In the genomic region with DNA sequence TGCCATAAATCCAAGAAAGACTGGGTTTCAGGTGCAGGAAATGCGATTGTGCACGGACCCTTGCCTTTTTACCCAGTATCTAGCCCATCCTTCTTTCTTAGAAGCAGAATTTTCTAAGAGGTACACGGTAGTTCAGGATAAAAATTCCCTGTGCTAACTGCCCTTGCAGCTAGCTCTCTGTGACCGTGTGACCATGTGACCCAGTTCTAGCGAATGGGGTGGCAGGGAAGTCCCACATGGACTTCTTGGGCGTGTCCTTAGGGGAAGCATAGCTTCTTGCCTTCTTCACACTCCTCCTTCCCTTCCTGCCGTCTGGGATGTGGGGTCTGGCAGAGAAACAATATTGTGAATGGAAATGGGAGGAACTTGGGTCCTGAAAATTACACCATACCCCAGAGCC, we compare ENCODE assay signal across 23 cellular contexts.
DNase-seq lines count a peak whose midpoint lies in the region; ATAC-seq, FAIRE-seq and TF ChIP-seq lines count a peak whose summit lies in the region.
"Had no signal": no experiment of that assay in that cellular context is flagged by ENCODE, and none has a peak within 500 bp of the region (broad histone marks: within the 10 kb centered on the region; RNA-seq: fewer than 3 reads in every experiment).

No MANE protein-coding gene starts in this region.

- no peak for TF ChIP-seq RAD21 in K562 (CRISPR knock-in tag; conservative IDR thresholded peaks at IDR 0.05 in 1 of 2, IDR thresholded peaks at IDR 0.05 in 1 of 2)

- H3K4me1 ChIP-seq in H9 (ENCODE audit: insufficient read depth, low read length), result no peaks in the 10 kb centered on the region
- no peaks in the 10 kb centered on the region for H3K4me1 ChIP-seq in K562 (replicated peaks in 1 of 2; ENCODE audit: control insufficient read depth in 2 of 2, insufficient read depth in 2 of 2, low read length in 2 of 2)
- H3K4me1 ChIP-seq: BE2C had no signal

- no peak overlapping the region for H2BK120ac ChIP-seq in H9 (ENCODE audit: low read depth, low read length, poor library complexity, severe bottlenecking)

- POLR2A ChIA-PET in K562 (lab: Yijun Ruan, JAX), result no interaction called here

- DNase-seq in H9 (no peak), SK-N-MC (ENCODE audit: low read depth, low spot score) (peak; percentile 34), K562 (ENCODE audit: extremely low read depth in 1 of 4, low spot score in 3 of 4) (peak in 3 of 4 experiments; percentile 6 to 49 (median 42)), nucleus accumbens (lab: John Stamatoyannopoulos, UW) (no peak)
- DNase-seq in stimulated activated effector memory CD8-positive, alpha-beta T cell treated with anti-CD3 and anti-CD28 coated beads, Interleukin-12 subunit alpha, Interleukin-12 subunit beta, amount 100 ng/mL, for 72 hours (ENCODE audit: low spot score in 2 of 2), result no peak
- DNase-seq in effector CD4-positive, alpha-beta T cell, result no peak
- DNase-seq: AML-193; BE2C; CD4-positive, alpha-beta T cell; CD8-positive, alpha-beta memory T cell; DMS 273 treated with DMSO at 0.1 percent for 48 hours; DMS79; EL; GDM1; H7; HFFc6 had no signal

- no peaks in the 10 kb centered on the region for H4K20me1 ChIP-seq in H9 (ENCODE audit: control insufficient read depth, insufficient read depth, insufficient read length)
- H4K20me1 ChIP-seq in K562 (replicated peaks; ENCODE audit: control insufficient read depth, insufficient read depth, low read length), result no peaks in the 10 kb centered on the region
- H4K20me1 ChIP-seq: BLaER1 treated with 17β-estradiol and CSF1 and Interleukin-3, amounts not matched to agents 10 nM and 100 nM had no signal

- peaks cover 0 to 3% of the 10 kb centered on the region in 2 experiments; a peak in 1 of 5 replicates for H3K9me3 Mint-ChIP-seq in H9
- no peaks in the 10 kb centered on the region for H3K9me3 Mint-ChIP-seq in stimulated activated effector memory CD8-positive, alpha-beta T cell treated with anti-CD3 and anti-CD28 coated beads, Interleukin-12 subunit alpha, Interleukin-12 subunit beta, amount 100 ng/mL, for 72 hours
- no peaks in the 10 kb centered on the region for H3K9me3 Mint-ChIP-seq in activated T-helper 17 cell treated with anti-CD3 and anti-CD28 coated beads, Interleukin-2, amount 50 U/mL, for 72 hours
- H3K9me3 Mint-ChIP-seq: CD8-positive, alpha-beta memory T cell had no signal

- no CpG with 5 or more reads among the region's 7 CpGs for WGBS in H9 (ENCODE audit: extremely low coverage, insufficient read length, low lambda C conversion rate)
- 0% methylated on average over 7 of the region's 7 CpGs for WGBS in K562 (ENCODE audit: insufficient coverage, low coverage, missing lambda C conversion rate)

- H3K4me1 Mint-ChIP-seq in H9, result no peaks in the 10 kb centered on the region
- H3K4me1 Mint-ChIP-seq in stimulated activated effector memory CD8-positive, alpha-beta T cell treated with anti-CD3 and anti-CD28 coated beads, Interleukin-12 subunit alpha, Interleukin-12 subunit beta, amount 100 ng/mL, for 72 hours, result peaks cover 13% of the 10 kb centered on the region
- peaks cover 7% of the 10 kb centered on the region for H3K4me1 Mint-ChIP-seq in activated T-helper 17 cell treated with anti-CD3 and anti-CD28 coated beads, Interleukin-2, amount 50 U/mL, for 72 hours
- H3K4me1 Mint-ChIP-seq: CD14-positive monocyte, GM23338 had no signal

- TF ChIP-seq POLR2A in K562 (conservative IDR thresholded peaks at IDR 0.05), result no peak

- no peak overlapping the region for H2BK20ac ChIP-seq in H9 (ENCODE audit: low read depth, low read length, poor library complexity, severe bottlenecking)

- no peak overlapping the region for H3K23ac ChIP-seq in H9 (ENCODE audit: insufficient read length, low read depth, low read length)

- no peak for FAIRE-seq in K562 (lab: Jason Lieb, UNC)
- FAIRE-seq: D721Med, GM12878 had no signal

- peaks cover 2% of the 10 kb centered on the region for H3K23me2 ChIP-seq in H9 (ENCODE audit: insufficient read length, low read depth, low read length, poor library complexity, severe bottlenecking)

- H4K8ac ChIP-seq in H9 (replicated peaks; ENCODE audit: insufficient read length, low read depth, low read length), result no peak overlapping the region

- H3K9me3 ChIP-seq in H9 (ENCODE audit: control insufficient read depth, low read depth, low read length) (no peaks in the 10 kb centered on the region), SK-N-MC (ENCODE audit: low read depth, low read length) (no peaks in the 10 kb centered on the region), K562 (replicated peaks; ENCODE audit: control insufficient read depth, insufficient read depth, low read depth, low read length) (no peaks in the 10 kb centered on the region)
- H3K9me3 ChIP-seq: BE2C had no signal

- no peak overlapping the region for H3K18ac ChIP-seq in H9 (ENCODE audit: insufficient read length, low read depth, low read length)

- H3K27me3 Mint-ChIP-seq in H9 (ENCODE audit: low read depth), result no peaks in the 10 kb centered on the region
- H3K27me3 Mint-ChIP-seq in activated T-helper 17 cell treated with anti-CD3 and anti-CD28 coated beads, Interleukin-2, amount 50 U/mL, for 72 hours, result no peaks in the 10 kb centered on the region
- H3K27me3 Mint-ChIP-seq: CD4-positive, alpha-beta T cell had no signal

- no peak overlapping the region for H3K14ac ChIP-seq in H9 (ENCODE audit: insufficient read depth, low read length)

- ATAC-seq in K562 (peak; percentile 60; the same call in 2 of the 3 replicates), HG02610 (IDR thresholded peaks at IDR 0.05; ENCODE audit: unreplicated experiment) (no peak)
- ATAC-seq in stimulated activated effector memory CD8-positive, alpha-beta T cell treated with anti-CD3 and anti-CD28 coated beads, Interleukin-12 subunit alpha, Interleukin-12 subunit beta, amount 100 ng/mL, for 72 hours, result no peak
- no peak for ATAC-seq in activated T-helper 17 cell treated with anti-CD3 and anti-CD28 coated beads, Interleukin-2, amount 50 U/mL, for 72 hours (replicated peaks)
- ATAC-seq: GM12878, GM23338 had no signal

- no peak overlapping the region for H3K56ac ChIP-seq in H9 (ENCODE audit: insufficient read length, low read depth, low read length)

- no peak overlapping the region for H3K4me2 ChIP-seq in H9 (ENCODE audit: insufficient read depth, insufficient read length, low read length)
- H3K4me2 ChIP-seq in K562 (ENCODE audit: insufficient read depth, low read length), result no peak overlapping the region
- H3K4me2 ChIP-seq: GM23338 had no signal

- H3K27ac ChIP-seq in H9 (ENCODE audit: insufficient read length, low read depth, low read length), result no peak overlapping the region
- peak overlapping the region; percentile 91 for H3K27ac ChIP-seq in SK-N-MC
- H3K27ac ChIP-seq in K562 (ENCODE audit: extremely low read depth, low read depth, low read length), result no peak overlapping the region
- H3K27ac ChIP-seq: BLaER1 treated with 17β-estradiol and CSF1 and Interleukin-3, amounts not matched to agents 10 nM and 100 nM had no signal

- H3K4me3 ChIP-seq in SK-N-MC (peak overlapping the region; percentile 36; the same call in 1 of the 2 replicates), K562 (no peak overlapping the region)
- H3K4me3 ChIP-seq: BLaER1 treated with 17β-estradiol and CSF1 and Interleukin-3, amounts not matched to agents 10 nM and 100 nM; GM12878; GM23338 had no signal

- no peaks in the 10 kb centered on the region for H3K79me1 ChIP-seq in H9 (ENCODE audit: insufficient read depth, low read depth, low read length, poor library complexity, severe bottlenecking)

- no peak overlapping the region for H3K27ac Mint-ChIP-seq in H9
- H3K27ac Mint-ChIP-seq in stimulated activated effector memory CD8-positive, alpha-beta T cell treated with anti-CD3 and anti-CD28 coated beads, Interleukin-12 subunit alpha, Interleukin-12 subunit beta, amount 100 ng/mL, for 72 hours, result peak overlapping the region; percentile 64
- no peak overlapping the region for H3K27ac Mint-ChIP-seq in activated T-helper 17 cell treated with anti-CD3 and anti-CD28 coated beads, Interleukin-2, amount 50 U/mL, for 72 hours
- H3K27ac Mint-ChIP-seq: CD4-positive, alpha-beta T cell; GM23338; HFFc6 had no signal

- intact Hi-C loops in K562 (cut with micrococcal nuclease), result no loop called here

- no peak overlapping the region for H3T11ph ChIP-seq in H9 (ENCODE audit: low read length)

- H3K9me1 ChIP-seq in K562 (ENCODE audit: control insufficient read depth, insufficient read depth, low read length), result no peaks in the 10 kb centered on the region

- no peak overlapping the region for H4K91ac ChIP-seq in H9 (ENCODE audit: insufficient read length, low read depth, low read length)

- H3K27me3 ChIP-seq in H9 (ENCODE audit: insufficient read depth, low read length) (no peaks in the 10 kb centered on the region), K562 (ENCODE audit: control insufficient read depth in 2 of 2, insufficient read depth in 2 of 2, low read length in 2 of 2) (peaks cover 2 to 16% of the 10 kb centered on the region in 2 experiments; a peak in 1 of 5 replicates)
- H3K27me3 ChIP-seq: BE2C; BLaER1 treated with 17β-estradiol and CSF1 and Interleukin-3, amounts not matched to agents 10 nM and 100 nM had no signal

- TF ChIP-seq CTCF in H9 (conservative IDR thresholded peaks at IDR 0.05) (no peak), K562 (IDR thresholded peaks at IDR 0.05 in 2 of 3, conservative IDR thresholded peaks at IDR 0.05 in 1 of 3; ENCODE audit: insufficient read depth in 2 of 3, low read depth in 1 of 3, low read length in 3 of 3) (no peak)

- CTCF ChIA-PET in K562 (lab: Yijun Ruan, JAX; ENCODE audit: low intra/inter-chr PET ratio), result no interaction called here

- in situ Hi-C loops in K562 (cut with MboI), result no loop called here

- H4K5ac ChIP-seq in H9 (ENCODE audit: insufficient read length, low read depth, low read length), result peak overlapping the region; percentile 33

- H2AK5ac ChIP-seq in H9 (ENCODE audit: insufficient read length, low read length), result no peak overlapping the region

- H3K36me3 Mint-ChIP-seq in H9 (ENCODE audit: insufficient read depth in 1 of 3, low read depth in 3 of 3), result peaks cover 0 to 1% (median 0%) of the 10 kb centered on the region in 3 experiments; a peak in 2 of 7 replicates
- H3K36me3 Mint-ChIP-seq in stimulated activated effector memory CD8-positive, alpha-beta T cell treated with anti-CD3 and anti-CD28 coated beads, Interleukin-12 subunit alpha, Interleukin-12 subunit beta, amount 100 ng/mL, for 72 hours, result no peaks in the 10 kb centered on the region
- no peaks in the 10 kb centered on the region for H3K36me3 Mint-ChIP-seq in activated T-helper 17 cell treated with anti-CD3 and anti-CD28 coated beads, Interleukin-2, amount 50 U/mL, for 72 hours (ENCODE audit: low read depth)
- H3K36me3 Mint-ChIP-seq: CD14-positive monocyte had no signal

- H3K79me2 ChIP-seq in H9 (ENCODE audit: insufficient read depth, low read length) (no peaks in the 10 kb centered on the region), K562 (ENCODE audit: control insufficient read depth, insufficient read depth, low read length) (no peaks in the 10 kb centered on the region)

- H2AFZ ChIP-seq in H9 (ENCODE audit: low read length) (no peak overlapping the region), K562 (ENCODE audit: low read depth, low read length) (no peak overlapping the region)
- H2AFZ ChIP-seq: GM23338 had no signal

- H2BK12ac ChIP-seq in H9 (ENCODE audit: insufficient read length, low read depth, low read length), result no peak overlapping the region

- H3K4me3 Mint-ChIP-seq in H9, result no peak overlapping the region
- no peak overlapping the region for H3K4me3 Mint-ChIP-seq in stimulated activated effector memory CD8-positive, alpha-beta T cell treated with anti-CD3 and anti-CD28 coated beads, Interleukin-12 subunit alpha, Interleukin-12 subunit beta, amount 100 ng/mL, for 72 hours
- H3K4me3 Mint-ChIP-seq in activated T-helper 17 cell treated with anti-CD3 and anti-CD28 coated beads, Interleukin-2, amount 50 U/mL, for 72 hours, result no peak overlapping the region
- H3K4me3 Mint-ChIP-seq: CD14-positive monocyte; CD4-positive, alpha-beta T cell; CD8-positive, alpha-beta memory T cell; GM23338; HFFc6 had no signal

- H3K9ac ChIP-seq in H9 (ENCODE audit: extremely low read depth, insufficient read length, low read length) (no peak overlapping the region), SK-N-MC (ENCODE audit: insufficient read length) (no peak overlapping the region), K562 (ENCODE audit: insufficient read depth in 1 of 2, low read depth in 2 of 2, low read length in 2 of 2) (no peak overlapping the region)
- H3K9ac ChIP-seq: BLaER1 treated with 17β-estradiol and CSF1 and Interleukin-3, amounts not matched to agents 10 nM and 100 nM had no signal

- H3K4ac ChIP-seq in H9 (ENCODE audit: low read depth, low read length), result no peak overlapping the region

- H2BK15ac ChIP-seq in H9 (ENCODE audit: low read depth, low read length), result no peak overlapping the region

- H3K36me3 ChIP-seq in SK-N-MC (ENCODE audit: insufficient read depth, low read length) (no peaks in the 10 kb centered on the region), K562 (ENCODE audit: control insufficient read depth, insufficient read depth, low read length) (no peaks in the 10 kb centered on the region)
- H3K36me3 ChIP-seq: BE2C; BLaER1 treated with 17β-estradiol and CSF1 and Interleukin-3, amounts not matched to agents 10 nM and 100 nM had no signal

- no TSS peak for BruUV-seq in K562 (replicated peaks; lab: Mats Ljungman, UMichigan)

- H2BK5ac ChIP-seq in H9 (ENCODE audit: insufficient read length, low read length), result no peak overlapping the region

- no peak for TF ChIP-seq EP300 in K562 (IDR thresholded peaks at IDR 0.05; ENCODE audit: low read length)

Comparison
In these comparisons a context has a peak if more than half of its experiments do, and no peak if none do; other contexts are left out.
1. DNase-seq: peak in SK-N-MC (single experiment) and K562 (3 of 4); none in H9 (single experiment), stimulated activated effector memory CD8-positive, alpha-beta T cell treated with anti-CD3 and anti-CD28 coated beads, Interleukin-12 subunit alpha, Interleukin-12 subunit beta, amount 100 ng/mL, for 72 hours (0 of 2), nucleus accumbens (0 of 56) and effector CD4-positive, alpha-beta T cell (single experiment).